Comparison of ENCODE assay signal across 18 cellular contexts in the genomic region with DNA sequence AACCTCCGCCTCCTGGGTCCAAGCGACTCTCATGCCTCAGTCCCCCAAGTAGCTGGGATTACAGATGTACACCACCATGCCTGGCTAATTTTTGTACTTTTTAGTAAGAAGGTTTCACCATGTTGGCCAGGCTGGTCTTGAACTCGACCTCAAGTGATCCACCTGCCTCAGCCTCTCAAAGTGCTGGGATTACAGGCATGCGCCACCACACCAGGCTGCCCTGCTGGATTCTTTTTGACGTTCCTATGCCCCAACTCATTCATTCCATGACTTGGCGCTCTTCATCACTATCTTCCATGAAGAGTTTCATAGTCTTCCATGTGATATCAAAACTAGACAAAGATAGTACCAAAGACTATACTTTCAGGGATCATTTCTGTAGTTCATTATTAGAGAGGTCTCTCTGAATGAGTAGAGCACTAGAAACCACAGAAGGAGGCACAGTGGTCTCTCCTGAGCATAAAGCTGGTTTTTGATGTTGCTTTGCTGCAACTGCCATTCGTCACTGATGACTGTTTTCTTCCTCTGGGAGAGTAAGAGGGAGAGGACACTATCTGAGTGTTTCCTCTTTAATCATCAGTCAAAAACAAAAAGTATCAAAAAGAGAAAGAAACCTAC. TPM values are rescaled to one million over a fixed set of nuclear protein-coding genes. Genes with fewer than 3 reads are reported as not detected.
DNase-seq lines count a peak whose midpoint lies in the region; FAIRE-seq and TF ChIP-seq lines count a peak whose summit lies in the region.
"Had no signal": no experiment of that assay in that cellular context is flagged by ENCODE, and none has a peak within 500 bp of the region (broad histone marks: within the 10 kb centered on the region; RNA-seq: fewer than 3 reads in every experiment).

No MANE protein-coding gene starts in this region.

- H3K27ac ChIP-seq in astrocyte (ENCODE audit: low read depth, low read length) (no peak overlapping the region), mesenchymal stem cell (ENCODE audit: low read length, poor library complexity, severe bottlenecking) (no peak overlapping the region), WERI-Rb-1 (no peak overlapping the region)

- H2BK5ac ChIP-seq in mesenchymal stem cell (ENCODE audit: low read depth, low read length, poor library complexity, severe bottlenecking): no peak overlapping the region

- no peak for FAIRE-seq in astrocyte (lab: Jason Lieb, UNC)

- peaks cover 10% of the 10 kb centered on the region for H3K4me1 Mint-ChIP-seq in T-helper 2 cell treated with Interferon-gamma antibody and Interleukin-4, amounts not matched to agents 5 μg/mL and 100 μg/mL, for 36 hours (ENCODE audit: low read depth)
- peaks cover 6% of the 10 kb centered on the region for H3K4me1 Mint-ChIP-seq in astrocyte (ENCODE audit: low read depth, unreplicated experiment)
- peaks cover 19% of the 10 kb centered on the region for H3K4me1 Mint-ChIP-seq in stimulated activated naive CD8-positive, alpha-beta T cell treated with anti-CD3 and anti-CD28 coated beads, Interleukin-15, Interleukin-2, amounts not matched to agents 100 ng/mL and 50 ng/mL, for 24 hours (ENCODE audit: low read depth)

- H3K27ac Mint-ChIP-seq in T-helper 2 cell treated with Interferon-gamma antibody and Interleukin-4, amounts not matched to agents 5 μg/mL and 100 μg/mL, for 36 hours: peak overlapping the region; percentile 31
- H3K27ac Mint-ChIP-seq in astrocyte (ENCODE audit: unreplicated experiment): no peak overlapping the region
- H3K27ac Mint-ChIP-seq in stimulated activated naive CD8-positive, alpha-beta T cell treated with anti-CD3 and anti-CD28 coated beads, Interleukin-15, Interleukin-2, amounts not matched to agents 100 ng/mL and 50 ng/mL, for 24 hours: peak overlapping the region; percentile 90
- H3K27ac Mint-ChIP-seq: T-cell had no signal

- H3K23ac ChIP-seq in mesenchymal stem cell (ENCODE audit: low read length in 2 of 2): no peak overlapping the region

- H4K20me1 ChIP-seq in astrocyte (ENCODE audit: insufficient read depth, low read length): peaks cover 84% of the 10 kb centered on the region

- H4K8ac ChIP-seq in mesenchymal stem cell (ENCODE audit: low read length): no peak overlapping the region

- 97% methylated on average over 6 of the region's 7 CpGs for WGBS in mesenchymal stem cell

- no peak overlapping the region for H3K4me2 ChIP-seq in astrocyte (ENCODE audit: low read length)
- H3K4me2 ChIP-seq in mesenchymal stem cell (ENCODE audit: low read length, poor library complexity, severe bottlenecking): no peak overlapping the region

- H2BK120ac ChIP-seq in mesenchymal stem cell (ENCODE audit: low read depth, low read length): no peak overlapping the region

- H3K9me3 Mint-ChIP-seq in T-helper 2 cell treated with Interferon-gamma antibody and Interleukin-4, amounts not matched to agents 5 μg/mL and 100 μg/mL, for 36 hours: peaks cover 27% of the 10 kb centered on the region
- H3K9me3 Mint-ChIP-seq in astrocyte (ENCODE audit: unreplicated experiment): no peaks in the 10 kb centered on the region
- no peaks in the 10 kb centered on the region for H3K9me3 Mint-ChIP-seq in stimulated activated naive CD8-positive, alpha-beta T cell treated with anti-CD3 and anti-CD28 coated beads, Interleukin-15, Interleukin-2, amounts not matched to agents 100 ng/mL and 50 ng/mL, for 24 hours
- H3K9me3 Mint-ChIP-seq: T-cell had no signal

- H3K9ac ChIP-seq in astrocyte (ENCODE audit: low read length) (no peak overlapping the region), mesenchymal stem cell (ENCODE audit: low read length) (no peak overlapping the region)

- peak; percentile 28 to 56 (median 45) for DNase-seq in stimulated activated CD4-positive, alpha-beta T cell treated with anti-CD3 and anti-CD28 coated beads, Interleukin-12 subunit alpha, Interleukin-12 subunit beta, amount 100 ng/mL, for 48 hours (ENCODE audit: low read depth in 2 of 3, low spot score in 1 of 3)
- DNase-seq in stimulated activated CD4-positive, alpha-beta T cell treated with anti-CD3 and anti-CD28 coated beads, Interleukin-4, amount 100 ng/mL, for 4 hours: no peak
- DNase-seq in T-helper 2 cell treated with Interferon-gamma antibody and Interleukin-4, amounts not matched to agents 5 μg/mL and 100 μg/mL, for 36 hours (ENCODE audit: low spot score): peak; percentile 57
- DNase-seq in astrocyte (ENCODE audit: low read depth) (no peak), mesenchymal stem cell (no peak), WERI-Rb-1 (no peak)
- DNase-seq: amniotic stem cell, caudate nucleus, COR-L47, foreskin melanocyte, MM.1S, NCI-H2227 treated with DMSO at 0.1 percent for 48 hours, NCI-H774, right cardiac atrium, SHP77 treated with DMSO at 0.1 percent for 48 hours, T-cell had no signal

- H2AK5ac ChIP-seq in mesenchymal stem cell (ENCODE audit: low read length, severe bottlenecking): no peak overlapping the region

- TF ChIP-seq CTCF in astrocyte (IDR thresholded peaks at IDR 0.05; ENCODE audit: insufficient read depth, low read depth, low read length): no peak
- TF ChIP-seq CTCF in WERI-Rb-1 (IDR thresholded peaks at IDR 0.05; ENCODE audit: low read depth, low read length): no peak

- no peaks in the 10 kb centered on the region for H3K9me3 ChIP-seq in astrocyte (ENCODE audit: insufficient read depth, low read depth, low read length)
- H3K9me3 ChIP-seq in mesenchymal stem cell (ENCODE audit: control insufficient read depth, low read length): peaks cover 2% of the 10 kb centered on the region
- H3K9me3 ChIP-seq in WERI-Rb-1 (ENCODE audit: severe bottlenecking): no peaks in the 10 kb centered on the region

- no peak overlapping the region for H3K4me3 ChIP-seq in astrocyte (ENCODE audit: insufficient read depth, low read depth, low read length)
- no peak overlapping the region for H3K4me3 ChIP-seq in mesenchymal stem cell (ENCODE audit: insufficient read depth in 1 of 2, low read depth in 1 of 2, low read length in 2 of 2)
- no peak overlapping the region for H3K4me3 ChIP-seq in WERI-Rb-1 (ENCODE audit: low read depth, low read length)

- H3K4ac ChIP-seq in mesenchymal stem cell (ENCODE audit: low read depth in 1 of 2, low read length in 2 of 2): no peak overlapping the region

- no peaks in the 10 kb centered on the region for H3K27me3 ChIP-seq in astrocyte (ENCODE audit: insufficient read depth, low read length)
- H3K27me3 ChIP-seq in mesenchymal stem cell (ENCODE audit: control insufficient read depth in 1 of 2, insufficient read depth in 1 of 2, low read length in 2 of 2): no peaks in the 10 kb centered on the region
- no peaks in the 10 kb centered on the region for H3K27me3 ChIP-seq in WERI-Rb-1 (ENCODE audit: insufficient read depth, low read depth, severe bottlenecking)

- H3K18ac ChIP-seq in mesenchymal stem cell (ENCODE audit: low read depth in 1 of 2, low read length in 2 of 2): no peak overlapping the region

- H2BK12ac ChIP-seq in mesenchymal stem cell (ENCODE audit: low read length in 2 of 2): no peak overlapping the region

- no peak overlapping the region for H2BK15ac ChIP-seq in mesenchymal stem cell (ENCODE audit: low read depth, poor library complexity, severe bottlenecking)

- H3K14ac ChIP-seq in mesenchymal stem cell (ENCODE audit: low read length in 2 of 2): no peak overlapping the region

- H3K4me1 ChIP-seq in astrocyte (ENCODE audit: insufficient read depth, low read length) (no peaks in the 10 kb centered on the region), mesenchymal stem cell (ENCODE audit: control insufficient read depth, insufficient read depth, low read depth, low read length) (no peaks in the 10 kb centered on the region)

- peaks cover 31% of the 10 kb centered on the region for H3K79me1 ChIP-seq in mesenchymal stem cell (replicated peaks; ENCODE audit: low read length, poor library complexity, severe bottlenecking)

- no peak overlapping the region for H4K91ac ChIP-seq in mesenchymal stem cell (ENCODE audit: low read length)

- H3K36me3 ChIP-seq in astrocyte (ENCODE audit: insufficient read depth, low read length) (no peaks in the 10 kb centered on the region), mesenchymal stem cell (ENCODE audit: control insufficient read depth in 1 of 2, insufficient read depth in 2 of 2, low read depth in 1 of 2, low read length in 2 of 2) (peaks cover 0 to 29% of the 10 kb centered on the region in 2 experiments), WERI-Rb-1 (no peaks in the 10 kb centered on the region)

- peaks cover 76% of the 10 kb centered on the region for H3K79me2 ChIP-seq in astrocyte (ENCODE audit: insufficient read depth, low read length)

- H3K36me3 Mint-ChIP-seq in T-helper 2 cell treated with Interferon-gamma antibody and Interleukin-4, amounts not matched to agents 5 μg/mL and 100 μg/mL, for 36 hours (ENCODE audit: low read depth): peaks cover 16% of the 10 kb centered on the region
- peaks cover 8% of the 10 kb centered on the region for H3K36me3 Mint-ChIP-seq in astrocyte (ENCODE audit: low read depth, unreplicated experiment)
- H3K36me3 Mint-ChIP-seq in stimulated activated naive CD8-positive, alpha-beta T cell treated with anti-CD3 and anti-CD28 coated beads, Interleukin-15, Interleukin-2, amounts not matched to agents 100 ng/mL and 50 ng/mL, for 24 hours (ENCODE audit: low read depth): peaks cover 15% of the 10 kb centered on the region

- H2AFZ ChIP-seq in astrocyte (ENCODE audit: low read depth, low read length) (no peak overlapping the region), mesenchymal stem cell (ENCODE audit: low read depth, low read length) (no peak overlapping the region)

- H3K4me3 Mint-ChIP-seq in T-helper 2 cell treated with Interferon-gamma antibody and Interleukin-4, amounts not matched to agents 5 μg/mL and 100 μg/mL, for 36 hours: peak overlapping the region; percentile 24
- peak overlapping the region; percentile 6 for H3K4me3 Mint-ChIP-seq in astrocyte (ENCODE audit: unreplicated experiment)
- peak overlapping the region; percentile 6 for H3K4me3 Mint-ChIP-seq in stimulated activated naive CD8-positive, alpha-beta T cell treated with anti-CD3 and anti-CD28 coated beads, Interleukin-15, Interleukin-2, amounts not matched to agents 100 ng/mL and 50 ng/mL, for 24 hours
- H3K4me3 Mint-ChIP-seq: IgD-negative memory B cell, T-cell had no signal

- H3K27me3 Mint-ChIP-seq in T-helper 2 cell treated with Interferon-gamma antibody and Interleukin-4, amounts not matched to agents 5 μg/mL and 100 μg/mL, for 36 hours (ENCODE audit: low read depth): peaks cover 6% of the 10 kb centered on the region
- no peaks in the 10 kb centered on the region for H3K27me3 Mint-ChIP-seq in astrocyte (ENCODE audit: low read depth, unreplicated experiment)
- no peaks in the 10 kb centered on the region for H3K27me3 Mint-ChIP-seq in stimulated activated naive CD8-positive, alpha-beta T cell treated with anti-CD3 and anti-CD28 coated beads, Interleukin-15, Interleukin-2, amounts not matched to agents 100 ng/mL and 50 ng/mL, for 24 hours
- H3K27me3 Mint-ChIP-seq: IgD-negative memory B cell, T-cell had no signal

RNA-seq across cellular contexts. Expression of a gene that starts 23.5 kb away (rescaled TPM):
- total RNA-seq in astrocyte: 17.6 and 18.6 TPM in 2 replicates
- 10.1 TPM for polyA plus RNA-seq in mesenchymal stem cell (2013, experiment 1 of 2)
- 9.8 TPM for polyA plus RNA-seq in mesenchymal stem cell (2013, experiment 2 of 2)

Comparison
In these comparisons a context has a peak if more than half of its experiments do, and no peak if none do; other contexts are left out.
1. DNase-seq: peak in stimulated activated CD4-positive, alpha-beta T cell treated with anti-CD3 and anti-CD28 coated beads, Interleukin-12 subunit alpha, Interleukin-12 subunit beta, amount 100 ng/mL, for 48 hours (3 of 3) and T-helper 2 cell treated with Interferon-gamma antibody and Interleukin-4, amounts not matched to agents 5 μg/mL and 100 μg/mL, for 36 hours (single experiment); none in stimulated activated CD4-positive, alpha-beta T cell treated with anti-CD3 and anti-CD28 coated beads, Interleukin-4, amount 100 ng/mL, for 4 hours (0 of 2), astrocyte (single experiment), mesenchymal stem cell (single experiment) and WERI-Rb-1 (single experiment).
2. Peak in every context shown above with its lines, with median percentiles within 50 percentile points of each other: H3K4me3 Mint-ChIP-seq.